ENCODE assay signal across 36 cellular contexts in the genomic region with DNA sequence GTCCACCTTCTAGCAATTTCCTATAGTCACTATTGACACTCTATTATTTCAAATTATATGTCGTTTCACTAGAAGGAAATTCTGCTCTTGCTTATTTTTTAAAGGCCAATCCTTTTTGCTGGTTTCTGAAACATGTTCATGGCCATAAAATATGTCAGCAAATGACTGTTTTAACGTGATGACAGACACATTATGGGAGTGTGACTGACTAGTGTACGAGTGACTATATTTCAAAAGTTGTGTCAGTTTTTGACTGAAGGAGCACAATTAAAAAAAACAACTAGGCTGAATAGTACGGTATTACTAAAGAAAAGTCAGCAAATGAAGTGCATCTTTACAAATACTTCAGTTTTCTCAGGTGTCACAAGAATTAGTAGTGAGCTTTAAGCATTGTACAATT.
"Had no signal": no experiment of that assay in that cellular context is flagged by ENCODE, and none has a peak within 500 bp of the region (broad histone marks: within the 10 kb centered on the region; RNA-seq: fewer than 3 reads in every experiment).

No MANE protein-coding gene starts in this region.

- H3K27me3 ChIP-seq: MG63 had no signal

- H3K9me3 ChIP-seq: MG63 had no signal

- H3K36me3 ChIP-seq: MG63 had no signal

- H3K4me3 ChIP-seq: MG63 had no signal

- DNase-seq: Karpas-422, Kasumi-1, MG63, MM.1S, MV-4-11, NCI-H1048, NCI-H1092, NCI-H1092 treated with DMSO at 0.1 percent for 48 hours, NCI-H1105, NCI-H1105 treated with DMSO at 0.1 percent for 48 hours, NCI-H1417, NCI-H1417 treated with DMSO at 0.1 percent for 48 hours, NCI-H1436, NCI-H1436 treated with DMSO at 0.1 percent for 48 hours, NCI-H146, NCI-H1694, NCI-H1694 treated with DMSO at 0.1 percent for 48 hours, NCI-H187, NCI-H187 treated with DMSO at 0.1 percent for 48 hours, NCI-H1930, NCI-H2029, NCI-H2029 treated with DMSO at 0.1 percent for 48 hours, NCI-H2081, NCI-H2081 treated with DMSO at 0.1 percent for 48 hours, NCI-H2107, NCI-H2171, NCI-H2171 treated with DMSO at 0.1 percent for 48 hours, NCI-H2227 treated with DMSO at 0.1 percent for 48 hours, NCI-H226, NCI-H345, NCI-H446, NCI-H446 treated with DMSO at 0.1 percent for 48 hours, NCI-H510A, NCI-H510A treated with DMSO at 0.1 percent for 48 hours, NCI-H524, NCI-H524 treated with DMSO at 0.1 percent for 48 hours had no signal
